ENCODE assay signal across 12 cellular contexts in genomic region chr11:11574373-11574772, GRCh38. TPM values are rescaled to one million over a fixed set of nuclear protein-coding genes. Genes with fewer than 3 reads are reported as not detected.
A peak's percentile ranks its signal among the peaks of the same experiment; 100 is the strongest.
DNase-seq lines count a peak whose midpoint lies in the region; ATAC-seq and TF ChIP-seq lines count a peak whose summit lies in the region.
"Had no signal": no experiment of that assay in that cellular context is flagged by ENCODE, and none has a peak within 500 bp of the region (broad histone marks: within the 10 kb centered on the region; RNA-seq: fewer than 3 reads in every experiment).

No MANE protein-coding gene starts in this region.

- H3K27ac Mint-ChIP-seq in endothelial cell (ENCODE audit: unreplicated experiment) (peak overlapping the region; percentile 13), type B pancreatic cell (no peak overlapping the region)
- H3K27ac Mint-ChIP-seq: CD4-positive, alpha-beta memory T cell; GM23338 had no signal

- no peaks in the 10 kb centered on the region for H3K9me3 ChIP-seq in WERI-Rb-1 (ENCODE audit: severe bottlenecking)
- H3K9me3 ChIP-seq: A549, BE2C had no signal

- DNase-seq in WERI-Rb-1 (peak; percentile 22), endothelial cell (ENCODE audit: low spot score) (no peak), type B pancreatic cell (ENCODE audit: extremely low spot score, unreplicated experiment) (peak; percentile 24), NCI-H2171 treated with DMSO at 0.1 percent for 48 hours (lab: John Stamatoyannopoulos, UW) (no peak)
- DNase-seq in activated CD8-positive, alpha-beta memory T cell treated with anti-CD3 and anti-CD28 coated beads, Interleukin-2, amount 50 U/mL, for 48 hours = peak; percentile 18
- DNase-seq: BE2C; CD4-positive, alpha-beta memory T cell; H7 had no signal

- H3K9me3 Mint-ChIP-seq in endothelial cell (ENCODE audit: unreplicated experiment) = no peaks in the 10 kb centered on the region
- no peaks in the 10 kb centered on the region for H3K9me3 Mint-ChIP-seq in type B pancreatic cell
- H3K9me3 Mint-ChIP-seq: CD4-positive, alpha-beta memory T cell; GM23338 had no signal

- no peak overlapping the region for H3K27ac ChIP-seq in WERI-Rb-1
- H3K27ac ChIP-seq: A549, C4-2B had no signal

- H3K36me3 ChIP-seq in WERI-Rb-1 = no peaks in the 10 kb centered on the region
- H3K36me3 ChIP-seq: BE2C had no signal

- H3K36me3 Mint-ChIP-seq in endothelial cell (ENCODE audit: low read depth, unreplicated experiment) = peaks cover 22% of the 10 kb centered on the region
- no peaks in the 10 kb centered on the region for H3K36me3 Mint-ChIP-seq in type B pancreatic cell
- H3K36me3 Mint-ChIP-seq: CD4-positive, alpha-beta memory T cell had no signal

- H3K27me3 ChIP-seq in WERI-Rb-1 (ENCODE audit: insufficient read depth, low read depth, severe bottlenecking) = no peaks in the 10 kb centered on the region
- H3K27me3 ChIP-seq: BE2C had no signal

- no peak overlapping the region for H3K4me3 Mint-ChIP-seq in endothelial cell (ENCODE audit: unreplicated experiment)
- no peak overlapping the region for H3K4me3 Mint-ChIP-seq in type B pancreatic cell
- H3K4me3 Mint-ChIP-seq: CD4-positive, alpha-beta memory T cell; GM23338 had no signal

- peaks cover 68% of the 10 kb centered on the region for H3K4me1 Mint-ChIP-seq in endothelial cell (ENCODE audit: unreplicated experiment)
- peaks cover 21% of the 10 kb centered on the region for H3K4me1 Mint-ChIP-seq in type B pancreatic cell (ENCODE audit: unreplicated experiment)
- H3K4me1 Mint-ChIP-seq: CD4-positive, alpha-beta memory T cell had no signal

- TF ChIP-seq CTCF in WERI-Rb-1 (IDR thresholded peaks at IDR 0.05; ENCODE audit: low read depth, low read length) (no peak), endothelial cell (IDR thresholded peaks at IDR 0.05; ENCODE audit: unreplicated experiment) (no peak), type B pancreatic cell (conservative IDR thresholded peaks at IDR 0.05) (no peak)

- H3K4me3 ChIP-seq in WERI-Rb-1 (ENCODE audit: low read depth, low read length) = no peak overlapping the region
- H3K4me3 ChIP-seq: A549, GM23338 had no signal

- no peak for ATAC-seq in GM21786 (IDR thresholded peaks at IDR 0.05; ENCODE audit: unreplicated experiment)
- ATAC-seq: A549, GM23338 had no signal

- H3K27me3 Mint-ChIP-seq in endothelial cell (ENCODE audit: unreplicated experiment) = peaks cover 9% of the 10 kb centered on the region
- H3K27me3 Mint-ChIP-seq in type B pancreatic cell = peaks cover 10% of the 10 kb centered on the region

RNA-seq across cellular contexts. Expression of gene GALNT18, which starts 47.4 kb away (rescaled TPM):
- total RNA-seq in endothelial cell (ENCODE audit: unreplicated experiment) (87.6 TPM), type B pancreatic cell (ENCODE audit: low replicate concordance) (9.8 and 11.7 TPM in 2 replicates)
- total RNA-seq: CD4-positive, alpha-beta memory T cell had no signal

Comparison
In these comparisons a context has a peak if more than half of its experiments do, and no peak if none do; other contexts are left out.
1. DNase-seq: peak in WERI-Rb-1 (single experiment), activated CD8-positive, alpha-beta memory T cell treated with anti-CD3 and anti-CD28 coated beads, Interleukin-2, amount 50 U/mL, for 48 hours (single experiment) and type B pancreatic cell (single experiment); none in endothelial cell (single experiment) and NCI-H2171 treated with DMSO at 0.1 percent for 48 hours (single experiment).